Comparison of ENCODE assay signal across 26 cellular contexts in the genomic region with DNA sequence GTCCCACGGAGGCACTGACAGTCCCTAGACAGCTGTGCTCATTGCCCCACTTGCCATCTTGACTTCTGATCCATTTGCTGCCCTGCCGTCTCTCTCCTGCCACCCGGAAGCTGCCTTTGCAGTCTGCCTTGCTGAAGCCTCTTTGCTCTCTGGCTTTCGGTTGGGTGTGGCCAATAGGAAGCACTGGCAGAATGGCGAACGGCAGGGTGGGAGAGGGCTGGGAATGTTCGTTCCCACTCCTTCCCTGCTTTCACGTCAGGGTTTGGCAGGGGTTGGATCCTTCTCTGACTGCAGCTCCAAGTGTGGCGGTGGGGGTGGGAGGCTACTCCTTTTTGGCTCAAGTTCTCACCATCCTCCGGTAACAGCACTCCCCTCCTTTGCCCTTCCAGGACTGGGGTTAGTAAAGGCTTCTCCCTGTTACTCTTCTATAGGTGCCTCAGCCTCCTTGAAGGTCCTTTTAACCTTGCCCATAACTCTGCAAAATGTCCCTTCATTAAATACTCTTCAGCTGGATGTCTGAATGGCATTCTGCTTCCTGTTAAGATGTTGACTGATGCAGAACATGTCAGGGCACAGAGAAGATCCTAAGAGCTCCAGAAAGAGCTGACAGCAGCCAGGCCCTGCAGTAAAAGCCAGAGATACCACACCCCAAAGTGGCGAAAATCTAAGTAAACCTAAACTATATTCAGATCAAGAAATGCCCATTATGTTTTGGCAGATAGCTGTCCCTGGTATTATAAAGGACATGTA.
DNase-seq lines count a peak whose midpoint lies in the region; ATAC-seq, FAIRE-seq and TF ChIP-seq lines count a peak whose summit lies in the region.
"Had no signal": no experiment of that assay in that cellular context is flagged by ENCODE, and none has a peak within 500 bp of the region (broad histone marks: within the 10 kb centered on the region; RNA-seq: fewer than 3 reads in every experiment).

No MANE protein-coding gene starts in this region.

- TF ChIP-seq POLR2A in vagina (IDR thresholded peaks at IDR 0.05) = no peak

- no peaks in the 10 kb centered on the region for H3K27me3 ChIP-seq in vagina
- no peaks in the 10 kb centered on the region for H3K27me3 ChIP-seq in pancreas
- H3K27me3 ChIP-seq: body of pancreas, left lung had no signal

- TF ChIP-seq CTCF in WTC11 (IDR thresholded peaks at IDR 0.05) (no peak), vagina (IDR thresholded peaks at IDR 0.05) (no peak), pancreas (IDR thresholded peaks at IDR 0.05) (no peak)

- intact Hi-C loops in vagina (cut with DNase I) = no loop called here
- intact Hi-C loops in pancreas (cut with DNase I) = no loop called here
- intact Hi-C loops in head of caudate nucleus (cut with DNase I) = no loop called here

- H3K27ac ChIP-seq in vagina (peak overlapping the region; percentile 68), pancreas (no peak overlapping the region)
- H3K27ac ChIP-seq: body of pancreas, left lung, thoracic aorta had no signal

- CTCF ChIA-PET in WTC11 (lab: Charles Lee) = no interaction called here

- H3K9me3 Mint-ChIP-seq in WTC11 = peaks cover 3% of the 10 kb centered on the region; the same call in 1 of the 2 replicates
- H3K9me3 Mint-ChIP-seq: activated CD4-positive, alpha-beta memory T cell treated with anti-CD3 and anti-CD28 coated beads, Interleukin-2, amount 10 ng/mL, durations not matched to agents 7 days and 5 days; activated naive CD8-positive, alpha-beta T cell treated with anti-CD3 and anti-CD28 coated beads, Interleukin-2, amount 50 U/mL, for 24 hours; natural killer cell treated with Interleukin-12 subunit alpha and Interleukin-12 subunit beta and Interleukin-15 and Interleukin-18, amount 100 ng/mL, for 72 hours; stimulated activated naive B cell treated with anti-CD40 and anti-IgM and Interleukin-4, amounts not matched to agents 10 μg/mL and 1 μg/mL and 100 μg/mL, for 72 hours had no signal

- H3K27ac Mint-ChIP-seq in WTC11 = no peak overlapping the region
- H3K27ac Mint-ChIP-seq: activated CD4-positive, alpha-beta memory T cell treated with anti-CD3 and anti-CD28 coated beads, Interleukin-2, amount 10 ng/mL, durations not matched to agents 7 days and 5 days; activated naive CD8-positive, alpha-beta T cell treated with anti-CD3 and anti-CD28 coated beads, Interleukin-2, amount 50 U/mL, for 24 hours; CD8-positive, alpha-beta memory T cell; mesothelial cell of epicardium; natural killer cell treated with Interleukin-12 subunit alpha and Interleukin-12 subunit beta and Interleukin-15 and Interleukin-18, amount 100 ng/mL, for 72 hours; stimulated activated naive B cell treated with anti-CD40 and anti-IgM and Interleukin-4, amounts not matched to agents 10 μg/mL and 1 μg/mL and 100 μg/mL, for 72 hours had no signal

- DNase-seq in NCI-H1105 treated with DMSO at 0.1 percent for 48 hours (lab: John Stamatoyannopoulos, UW) (peak; percentile 1), NCI-H1105 (lab: John Stamatoyannopoulos, UW) (no peak), WTC11 (ENCODE audit: low spot score) (no peak), kidney tubule cell (ENCODE audit: low spot score) (peak; percentile 18), vagina (ENCODE audit: extremely low spot score in 2 of 2) (no peak), pancreas (no peak), head of caudate nucleus (no peak), LoVo (ENCODE audit: low spot score) (no peak)
- DNase-seq: 8988T; activated CD4-positive, alpha-beta memory T cell treated with anti-CD3 and anti-CD28 coated beads, Interleukin-2, amount 10 ng/mL, durations not matched to agents 7 days and 5 days; activated effector memory CD4-positive, alpha-beta T cell treated with Interleukin-2 at 50 U/mL for 16 hours; activated naive CD8-positive, alpha-beta T cell treated with anti-CD3 and anti-CD28 coated beads, Interleukin-2, amount 50 U/mL, for 24 hours; AML-193; body of pancreas; CD8-positive, alpha-beta memory T cell; effector memory CD4-positive, alpha-beta T cell; Kasumi-1; left lung; NCI-H1930; SK-N-SH; stimulated activated naive B cell treated with anti-CD40 and anti-IgM and Interleukin-4, amounts not matched to agents 10 μg/mL and 1 μg/mL and 100 μg/mL, for 72 hours had no signal

- WGBS in pancreas, 2 donors = 65 to 73% methylated on average over 11 of the region's 11 CpGs

- POLR2A ChIA-PET in WTC11 (lab: Charles Lee) = no interaction called here

- H3K36me3 Mint-ChIP-seq in WTC11 = no peaks in the 10 kb centered on the region
- H3K36me3 Mint-ChIP-seq: CD8-positive, alpha-beta memory T cell; mesothelial cell of epicardium; natural killer cell treated with Interleukin-12 subunit alpha and Interleukin-12 subunit beta and Interleukin-15 and Interleukin-18, amount 100 ng/mL, for 72 hours; stimulated activated naive B cell treated with anti-CD40 and anti-IgM and Interleukin-4, amounts not matched to agents 10 μg/mL and 1 μg/mL and 100 μg/mL, for 72 hours had no signal

- H3K4me3 Mint-ChIP-seq in WTC11 = no peak overlapping the region
- H3K4me3 Mint-ChIP-seq: activated CD4-positive, alpha-beta memory T cell treated with anti-CD3 and anti-CD28 coated beads, Interleukin-2, amount 10 ng/mL, durations not matched to agents 7 days and 5 days; activated naive CD8-positive, alpha-beta T cell treated with anti-CD3 and anti-CD28 coated beads, Interleukin-2, amount 50 U/mL, for 24 hours; CD8-positive, alpha-beta memory T cell; mesothelial cell of epicardium; natural killer cell treated with Interleukin-12 subunit alpha and Interleukin-12 subunit beta and Interleukin-15 and Interleukin-18, amount 100 ng/mL, for 72 hours; stimulated activated naive B cell treated with anti-CD40 and anti-IgM and Interleukin-4, amounts not matched to agents 10 μg/mL and 1 μg/mL and 100 μg/mL, for 72 hours had no signal

- FAIRE-seq in pancreas (lab: Jason Lieb, UNC) = no peak
- FAIRE-seq: colon, GM12891 had no signal

- H3K4me1 ChIP-seq in vagina (peaks cover 39% of the 10 kb centered on the region), pancreas (no peaks in the 10 kb centered on the region)
- H3K4me1 ChIP-seq: body of pancreas had no signal

- H3K27me3 Mint-ChIP-seq in WTC11 (ENCODE audit: low read depth) = no peaks in the 10 kb centered on the region

- H3K9me3 ChIP-seq in vagina (no peaks in the 10 kb centered on the region), pancreas (no peaks in the 10 kb centered on the region)
- H3K9me3 ChIP-seq: body of pancreas, left lung, SK-N-SH, thoracic aorta had no signal

- H3K4me1 Mint-ChIP-seq in WTC11 = peaks cover 18% of the 10 kb centered on the region
- H3K4me1 Mint-ChIP-seq: activated CD4-positive, alpha-beta memory T cell treated with anti-CD3 and anti-CD28 coated beads, Interleukin-2, amount 10 ng/mL, durations not matched to agents 7 days and 5 days; activated naive CD8-positive, alpha-beta T cell treated with anti-CD3 and anti-CD28 coated beads, Interleukin-2, amount 50 U/mL, for 24 hours; CD8-positive, alpha-beta memory T cell; stimulated activated naive B cell treated with anti-CD40 and anti-IgM and Interleukin-4, amounts not matched to agents 10 μg/mL and 1 μg/mL and 100 μg/mL, for 72 hours had no signal

- H3K36me3 ChIP-seq in vagina (no peaks in the 10 kb centered on the region), pancreas (no peaks in the 10 kb centered on the region)
- H3K36me3 ChIP-seq: left lung, thoracic aorta had no signal

- H3K4me3 ChIP-seq in vagina (no peak overlapping the region), pancreas (no peak overlapping the region)
- H3K4me3 ChIP-seq: body of pancreas, left lung, thoracic aorta had no signal

- ATAC-seq in WTC11 (peak; percentile 65), pancreas (no peak)
- ATAC-seq: activated naive CD8-positive, alpha-beta T cell treated with anti-CD3 and anti-CD28 coated beads, Interleukin-2, amount 50 U/mL, for 24 hours; body of pancreas; left lung; stimulated activated naive B cell treated with anti-CD40 and anti-IgM and Interleukin-4, amounts not matched to agents 10 μg/mL and 1 μg/mL and 100 μg/mL, for 72 hours had no signal

TF ChIP-seq in WTC11, 78 proteins besides CTCF, POLR2A, EP300 and RAD21:
- TF ChIP-seq NFE2L1 (CRISPR knock-in tag; IDR thresholded peaks at IDR 0.05) (no peak), CREM (CRISPR knock-in tag; IDR thresholded peaks at IDR 0.05) (no peak), MYBL2 (CRISPR knock-in tag; IDR thresholded peaks at IDR 0.05) (no peak), ELF4 (CRISPR knock-in tag; IDR thresholded peaks at IDR 0.05; ENCODE audit: low read depth) (no peak)

Comparison
In these comparisons a context has a peak if more than half of its experiments do, and no peak if none do; other contexts are left out.
1. DNase-seq: peak in NCI-H1105 treated with DMSO at 0.1 percent for 48 hours (single experiment) and kidney tubule cell (single experiment); none in NCI-H1105 (single experiment), WTC11 (single experiment), vagina (0 of 2), pancreas (0 of 6), head of caudate nucleus (0 of 42) and LoVo (single experiment).